In genomic region chr7:5695037-5695708, GRCh38 we compare ENCODE assay signal across 8 cellular contexts.
DNase-seq lines count a peak whose midpoint lies in the region; ATAC-seq and TF ChIP-seq lines count a peak whose summit lies in the region.

No MANE protein-coding gene starts in this region.

- H3K27me3 ChIP-seq in GM06990 (replicated peaks; ENCODE audit: control insufficient read depth, insufficient read depth, low read length), result no peaks in the 10 kb centered on the region

- peak overlapping the region; percentile 70 for H3K4me3 ChIP-seq in GM06990 (replicated peaks; ENCODE audit: low read depth, low read length)

- no peaks in the 10 kb centered on the region; the same call in none of the 2 replicates for H3K36me3 ChIP-seq in GM06990 (ENCODE audit: control insufficient read depth, insufficient read depth, low read length)

- DNase-seq in GM06990 (ENCODE audit: extremely low read depth, insufficient read length), result peak; percentile 83
- peak; percentile 69 for DNase-seq in SW480 (ENCODE audit: low spot score)
- DNase-seq in amniotic epithelial cell (ENCODE audit: low read depth), result peak; percentile 88
- DNase-seq in lung microvascular endothelial cell (ENCODE audit: low read depth in 2 of 2), result peak; percentile 61 to 94
- peak; percentile 32 for DNase-seq in stimulated activated CD8-positive, alpha-beta memory T cell treated with anti-CD3 and anti-CD28 coated beads, Interleukin-15, amount 100 ng/mL, for 24 hours (ENCODE audit: low read depth)
- DNase-seq in T1000 (lab: John Stamatoyannopoulos, UW), result no peak
- DNase-seq in NCI-H748 (lab: John Stamatoyannopoulos, UW; ENCODE audit: unreplicated experiment), result no peak

- no peak for TF ChIP-seq CTCF in GM06990 (IDR thresholded peaks at IDR 0.05; ENCODE audit: insufficient read depth, low read length, poor library complexity, severe bottlenecking)

- ATAC-seq in HG02642 (IDR thresholded peaks at IDR 0.05; ENCODE audit: poor library complexity, unreplicated experiment), result peak; percentile 39

Comparison
In these comparisons a context has a peak if more than half of its experiments do, and no peak if none do; other contexts are left out.
1. DNase-seq: peak in GM06990 (single experiment), SW480 (single experiment), amniotic epithelial cell (single experiment), lung microvascular endothelial cell (2 of 2) and stimulated activated CD8-positive, alpha-beta memory T cell treated with anti-CD3 and anti-CD28 coated beads, Interleukin-15, amount 100 ng/mL, for 24 hours (single experiment); none in T1000 (single experiment) and NCI-H748 (single experiment).